19 cellular contexts compared by ENCODE assay signal in genomic region chr9:115069302-115069701, GRCh38. TPM values are rescaled to one million over a fixed set of nuclear protein-coding genes. Genes with fewer than 3 reads are reported as not detected.
DNase-seq lines count a peak whose midpoint lies in the region; ATAC-seq, FAIRE-seq and TF ChIP-seq lines count a peak whose summit lies in the region.
"Had no signal": no experiment of that assay in that cellular context is flagged by ENCODE, and none has a peak within 500 bp of the region (broad histone marks: within the 10 kb centered on the region; RNA-seq: fewer than 3 reads in every experiment).

No MANE protein-coding gene starts in this region.

- TF ChIP-seq POLR2A in HepG2 (IDR thresholded peaks at IDR 0.05; ENCODE audit: insufficient read depth in 1 of 2, low read depth in 2 of 2, low read length in 2 of 2) (no peak), right lobe of liver (IDR thresholded peaks at IDR 0.05) (no peak), sigmoid colon (IDR thresholded peaks at IDR 0.05) (no peak), uterus (IDR thresholded peaks at IDR 0.05) (no peak)

- H3K27ac ChIP-seq in HepG2 (ENCODE audit: extremely low read length, insufficient read depth, low read length) (no peak overlapping the region), right lobe of liver (no peak overlapping the region), sigmoid colon (peak overlapping the region; percentile 84 to 91 (median 86)), uterus (peak overlapping the region; percentile 43 to 92), A673 (ENCODE audit: low read depth, low read length, poor library complexity, severe bottlenecking) (no peak overlapping the region)
- H3K27ac ChIP-seq: 22Rv1, A549, BLaER1, GM23248, HL-60 had no signal

- DNase-seq in HepG2 (ENCODE audit: low spot score) (no peak), right lobe of liver (no peak), left kidney (ENCODE audit: low read depth, low spot score) (peak; percentile 24), sigmoid colon (no peak), uterus (no peak), SW 1271 (lab: John Stamatoyannopoulos, UW) (no peak), A673 (ENCODE audit: low spot score) (no peak)
- DNase-seq: CD4-positive, alpha-beta memory T cell; DMS79 treated with DMSO at 0.1 percent for 48 hours; GF-D8; GM23248; HCEC 1CT; IMR-90 had no signal

- H3K9me3 ChIP-seq in HepG2 (ENCODE audit: low read length) = no peaks in the 10 kb centered on the region
- H3K9me3 ChIP-seq in right lobe of liver = no peaks in the 10 kb centered on the region
- no peaks in the 10 kb centered on the region for H3K9me3 ChIP-seq in sigmoid colon
- H3K9me3 ChIP-seq in uterus = no peaks in the 10 kb centered on the region
- H3K9me3 ChIP-seq in A673 (ENCODE audit: low read depth, low read length, poor library complexity, severe bottlenecking) = no peaks in the 10 kb centered on the region
- H3K9me3 ChIP-seq: A549, BLaER1 had no signal

- H3K4me2 ChIP-seq in HepG2 (ENCODE audit: low read depth, low read length) = no peak overlapping the region
- H3K4me2 ChIP-seq: A549, BLaER1 had no signal

- in situ Hi-C loops in HepG2 (cut with HindIII; ENCODE audit: extremely low pct_ligation_motif_present, low pct_unique_long_range_greater_than_20kb) = no loop called here

- CTCF ChIA-PET in HepG2 (lab: Yijun Ruan, JAX; ENCODE audit: low intra/inter-chr PET ratio, low total read pairs) (no interaction called here), A673 (lab: Charles Lee) (no interaction called here)

- H3K27me3 ChIP-seq in HepG2 (ENCODE audit: control insufficient read depth in 1 of 2, insufficient read depth in 2 of 2, low read length in 2 of 2) = 0 out of 5 replicates have a peak, but pooled peaks cover 0 to 4% of the 10 kb centered on the region in 2 experiments
- H3K27me3 ChIP-seq in right lobe of liver = no peaks in the 10 kb centered on the region
- H3K27me3 ChIP-seq in sigmoid colon = no peaks in the 10 kb centered on the region
- no peaks in the 10 kb centered on the region for H3K27me3 ChIP-seq in uterus
- no peaks in the 10 kb centered on the region for H3K27me3 ChIP-seq in A673 (replicated peaks; ENCODE audit: insufficient read depth, low read depth, low read length, poor library complexity)
- H3K27me3 ChIP-seq: BLaER1 had no signal

- no peak overlapping the region for H2AFZ ChIP-seq in HepG2 (ENCODE audit: low read length)
- H2AFZ ChIP-seq: GM23248 had no signal

- no peak for FAIRE-seq in HepG2 (lab: Jason Lieb, UNC)
- FAIRE-seq: A549, GM12878 had no signal

- no peak for TF ChIP-seq EP300 in HepG2 (IDR thresholded peaks at IDR 0.05; ENCODE audit: low read depth in 2 of 2, low read length in 2 of 2)
- no peak for TF ChIP-seq EP300 in HepG2 (CRISPR knock-in tag; IDR thresholded peaks at IDR 0.05; ENCODE audit: borderline replicate concordance)
- TF ChIP-seq EP300 in sigmoid colon (IDR thresholded peaks at IDR 0.05) = no peak

- H4K20me1 ChIP-seq in HepG2 (ENCODE audit: insufficient read depth, low read length) = no peaks in the 10 kb centered on the region
- H4K20me1 ChIP-seq: BLaER1 had no signal

- POLR2A ChIA-PET in HepG2 (lab: Yijun Ruan, JAX) = no interaction called here
- POLR2A ChIA-PET in A673 (lab: Charles Lee; ENCODE audit: low non-redundant PET) = no interaction called here

- no peaks in the 10 kb centered on the region for H3K4me1 ChIP-seq in HepG2 (ENCODE audit: insufficient read depth, low read length)
- H3K4me1 ChIP-seq in right lobe of liver = no peaks in the 10 kb centered on the region
- H3K4me1 ChIP-seq in sigmoid colon = peaks cover 0 to 82% (median 75%) of the 10 kb centered on the region in 4 donors
- H3K4me1 ChIP-seq in uterus = peaks cover 0 to under 1% of the 10 kb centered on the region in 2 donors
- peaks cover 22% of the 10 kb centered on the region for H3K4me1 ChIP-seq in A673 (ENCODE audit: insufficient read depth, low read length, poor library complexity, severe bottlenecking)
- H3K4me1 ChIP-seq: A549, BLaER1 had no signal

- ATAC-seq in HepG2 = no peak
- ATAC-seq in right lobe of liver = no peak
- no peak for ATAC-seq in GM18868 (IDR thresholded peaks at IDR 0.05; ENCODE audit: unreplicated experiment)
- ATAC-seq: A549, GM12878 had no signal

- H3K36me3 ChIP-seq in HepG2 (replicated peaks in 1 of 2; ENCODE audit: control insufficient read depth in 1 of 2, insufficient read depth in 2 of 2, low read length in 2 of 2) = no peaks in the 10 kb centered on the region
- no peaks in the 10 kb centered on the region for H3K36me3 ChIP-seq in right lobe of liver
- H3K36me3 ChIP-seq in sigmoid colon = peaks cover 24 to 69% (median 48%) of the 10 kb centered on the region in 4 donors
- no peaks in the 10 kb centered on the region for H3K36me3 ChIP-seq in uterus
- peaks cover 58% of the 10 kb centered on the region for H3K36me3 ChIP-seq in A673 (ENCODE audit: insufficient read depth, low read length, poor library complexity, severe bottlenecking)
- H3K36me3 ChIP-seq: BLaER1 had no signal

- TF ChIP-seq RAD21 in HepG2 (CRISPR knock-in tag; IDR thresholded peaks at IDR 0.05) = no peak

- no peaks in the 10 kb centered on the region for H3K79me2 ChIP-seq in HepG2 (ENCODE audit: insufficient read depth, low read length)

- no peak overlapping the region for H3K9ac ChIP-seq in HepG2 (ENCODE audit: insufficient read depth, low read depth, low read length)
- H3K9ac ChIP-seq: BLaER1, GM23248 had no signal

- no peak for TF ChIP-seq CTCF in HepG2 (CRISPR knock-in tag; IDR thresholded peaks at IDR 0.05)
- no peak for TF ChIP-seq CTCF in right lobe of liver (IDR thresholded peaks at IDR 0.05)
- no peak for TF ChIP-seq CTCF in sigmoid colon (IDR thresholded peaks at IDR 0.05)
- no peak for TF ChIP-seq CTCF in uterus (IDR thresholded peaks at IDR 0.05)
- TF ChIP-seq CTCF in A673 (conservative IDR thresholded peaks at IDR 0.05; ENCODE audit: low read depth, low read length) = no peak

- H3K4me3 ChIP-seq in HepG2 (replicated peaks in 1 of 3; ENCODE audit: insufficient read depth in 1 of 3, low read depth in 2 of 3, low read length in 3 of 3) (no peak overlapping the region), right lobe of liver (no peak overlapping the region), sigmoid colon (no peak overlapping the region), uterus (no peak overlapping the region), A673 (ENCODE audit: low read depth, low read length, poor library complexity, severe bottlenecking) (no peak overlapping the region)
- H3K4me3 ChIP-seq: A549, BLaER1, GM12878, GM23248 had no signal

- BruUV-seq in HepG2 (replicated peaks; lab: Mats Ljungman, UMichigan) (no TSS peak), A673 (replicated peaks; lab: Mats Ljungman, UMichigan) (no TSS peak)

- intact Hi-C loops in HepG2 (cut with micrococcal nuclease; ENCODE audit: unreplicated experiment) = no loop called here
- intact Hi-C loops in right lobe of liver (cut with DNase I) = no loop called here
- intact Hi-C loops in sigmoid colon (cut with DNase I) = no loop called here
- intact Hi-C loops in uterus (cut with DNase I; ENCODE audit: low total_unique reads) = no loop called here
- intact Hi-C loops in A673 (cut with micrococcal nuclease; ENCODE audit: unreplicated experiment) = no loop called here

- 3% methylated on average over 2 of the region's 2 CpGs for WGBS in HepG2 (ENCODE audit: low lambda C conversion rate)
- 60% methylated on average over 2 of the region's 2 CpGs for WGBS in right lobe of liver (ENCODE audit: insufficient coverage, low coverage, low lambda C conversion rate, missing lambda C conversion rate)
- WGBS in sigmoid colon, 2 donors = 79 to 93% methylated on average over 2 of the region's 2 CpGs

TF ChIP-seq in HepG2, 621 proteins besides CTCF, POLR2A, EP300 and RAD21 (continues in another document):
- TF ChIP-seq ZNF605 (CRISPR knock-in tag; IDR thresholded peaks at IDR 0.05) (no peak), BRD4 (CRISPR knock-in tag; IDR thresholded peaks at IDR 0.05) (no peak), ZNF747 (CRISPR knock-in tag; IDR thresholded peaks at IDR 0.05; ENCODE audit: borderline replicate concordance) (no peak), NR1H2 (CRISPR knock-in tag; IDR thresholded peaks at IDR 0.05; ENCODE audit: borderline replicate concordance, low read depth) (no peak), HMG20B (CRISPR knock-in tag; conservative IDR thresholded peaks at IDR 0.05) (no peak), TEAD2 (CRISPR knock-in tag; IDR thresholded peaks at IDR 0.05) (no peak), LBX2 (CRISPR knock-in tag; IDR thresholded peaks at IDR 0.05; ENCODE audit: borderline replicate concordance) (no peak), ELF3 (CRISPR knock-in tag; IDR thresholded peaks at IDR 0.05) (no peak)

RNA-seq across cellular contexts. Expression of gene TNC, which starts 48.7 kb away (rescaled TPM):
- total RNA-seq in HepG2 (2016; rRNA removed; fragmentation: Illumina TruSeq; extraction: Trizol) (not detected in 2 replicates), right lobe of liver (1 to 10 TPM; 1.7 to 9.3 (median 4.0) TPM), sigmoid colon (100 to 1,000 TPM; 127 to 742 (median 590) TPM), uterus (100 to 1,000 TPM in 2 of 4 donors, 10 to 100 TPM in 2; 79.7 to 242 (median 161) TPM), A673 (2021) (202 and 206 TPM in 2 replicates)
- total RNA-seq in HepG2 (2016; cell fraction: cytosol; rRNA removed; fragmentation: Illumina TruSeq; extraction: Trizol; ENCODE audit: low read depth) = not detected in 2 replicates
- not detected in 2 replicates for total RNA-seq in HepG2 (2016; cell fraction: insoluble cytoplasmic fraction; rRNA removed; fragmentation: Illumina TruSeq; extraction: Trizol)
- not detected in 2 replicates for total RNA-seq in HepG2 (2016; cell fraction: membrane; rRNA removed; fragmentation: Illumina TruSeq; extraction: Trizol)
- total RNA-seq in HepG2 (2016; cell fraction: nucleus; rRNA removed; fragmentation: Illumina TruSeq; extraction: Trizol) = not detected in 2 replicates
- polyA plus RNA-seq in HepG2 (2011; rRNA removed) (not detected in 2 replicates), sigmoid colon (10 to 100 TPM in 1 of 3 donors, 1 to 10 TPM in 1, under 1 TPM in 1; 0.69 to 37.8 (median 1.2) TPM)
- polyA plus RNA-seq in HepG2 (2011; cell fraction: cytosol; rRNA removed) = not detected in 2 replicates
- not detected in 2 replicates for polyA plus RNA-seq in HepG2 (2011; cell fraction: nucleus; rRNA removed)
- polyA plus RNA-seq in HepG2 (2012) = not detected in 2 replicates
- not detected in 2 replicates for polyA plus RNA-seq in HepG2 (2016; cell fraction: cytosol; fragmentation: Illumina TruSeq; extraction: Trizol; ENCODE audit: low read depth)
- polyA plus RNA-seq in HepG2 (2016; cell fraction: insoluble cytoplasmic fraction; fragmentation: Illumina TruSeq; extraction: Trizol; ENCODE audit: low read depth) = not detected in 2 replicates
- not detected in 2 replicates for polyA plus RNA-seq in HepG2 (2016; cell fraction: membrane; fragmentation: Illumina TruSeq; extraction: Trizol; ENCODE audit: low read depth)
- polyA plus RNA-seq in HepG2 (2016; cell fraction: nucleus; fragmentation: Illumina TruSeq; extraction: Trizol; ENCODE audit: insufficient read depth, low read depth) = not detected in 2 replicates
- 0.09 TPM in 1 of 2 replicates, not detected in the other for polyA minus RNA-seq in HepG2 (2011; rRNA and poly(A)+ RNA removed; ENCODE audit: low replicate concordance)
- not detected in 2 replicates for polyA minus RNA-seq in HepG2 (2011; cell fraction: cytosol; rRNA and poly(A)+ RNA removed)
- polyA minus RNA-seq in HepG2 (2011; cell fraction: nucleus; rRNA and poly(A)+ RNA removed) = not detected in 2 replicates
- total RNA-seq: CD4-positive, alpha-beta memory T cell had no signal
- polyA plus RNA-seq: CD4-positive, alpha-beta memory T cell had no signal

Comparison
In these comparisons a context has a peak if more than half of its experiments do, and no peak if none do; other contexts are left out.
1. H3K27ac ChIP-seq: peak in sigmoid colon (4 of 4) and uterus (2 of 2); none in HepG2 (single experiment), right lobe of liver (0 of 3) and A673 (single experiment).
2. RNA of gene TNC, which starts 48.7 kb away (total RNA-seq): 127 to 742 TPM in sigmoid colon, 79.7 to 242 TPM in uterus and 202 to 206 TPM in A673; 1.7 to 9.3 TPM in right lobe of liver and not detected in HepG2; every median in the first group is over 4 times any median in the second.